In genomic region chr19:34172661-34173144, GRCh38 we compare ENCODE assay signal across 8 cellular contexts. TPM values are rescaled to one million over a fixed set of nuclear protein-coding genes. Genes with fewer than 3 reads are reported as not detected.
DNase-seq lines count a peak whose midpoint lies in the region; ATAC-seq lines count a peak whose summit lies in the region.

No MANE protein-coding gene starts in this region.

- H3K4me3 ChIP-seq in SJSA1 (peak overlapping the region; percentile 100), muscle layer of colon (ENCODE audit: low read depth in 1 of 2, low read length in 2 of 2) (peak overlapping the region; percentile 85 to 87), urinary bladder (ENCODE audit: low read depth, low read length) (peak overlapping the region; percentile 92)

- ATAC-seq in HG02970 (IDR thresholded peaks at IDR 0.05; ENCODE audit: low FRiP score, unreplicated experiment), result peak; percentile 40
- no peak for ATAC-seq in effector memory CD8-positive, alpha-beta T cell (replicated peaks)

- H3K27me3 Mint-ChIP-seq in effector memory CD8-positive, alpha-beta T cell, result no peaks in the 10 kb centered on the region

- peak in 3 of 4 experiments; percentile 7 to 13 (median 7) for DNase-seq in stimulated activated CD4-positive, alpha-beta T cell treated with anti-CD3 and anti-CD28 coated beads, Interleukin-1b, Interleukin-23, amount 100 ng/mL, for 24 hours (ENCODE audit: low read depth in 4 of 4, low spot score in 1 of 4)
- no peak for DNase-seq in stimulated activated CD4-positive, alpha-beta T cell treated with anti-CD3 and anti-CD28 coated beads, Interleukin-15, amount 100 ng/mL, for 24 hours
- DNase-seq in SJSA1 (ENCODE audit: low read depth in 1 of 2, low spot score in 2 of 2) (peak in 1 of 2 experiments; percentile 78), OCI-M2 (lab: John Stamatoyannopoulos, UW; ENCODE audit: unreplicated experiment) (no peak)
- DNase-seq in effector memory CD8-positive, alpha-beta T cell, result peak in 2 of 3 experiments; percentile 21 to 43

- H3K27ac ChIP-seq in SJSA1 (peak overlapping the region; percentile 96), muscle layer of colon (ENCODE audit: low read depth, low read length) (peak overlapping the region; percentile 99), urinary bladder (ENCODE audit: low read depth) (peak overlapping the region; percentile 97)

- H3K27ac Mint-ChIP-seq in effector memory CD8-positive, alpha-beta T cell, result peak overlapping the region; percentile 90 to 94

- H3K9me3 ChIP-seq in SJSA1 (replicated peaks) (no peaks in the 10 kb centered on the region), muscle layer of colon (ENCODE audit: low read length) (no peaks in the 10 kb centered on the region)

- H3K36me3 Mint-ChIP-seq in effector memory CD8-positive, alpha-beta T cell (ENCODE audit: insufficient read depth), result peaks cover 53% of the 10 kb centered on the region

- peaks cover 29% of the 10 kb centered on the region for H3K4me1 ChIP-seq in SJSA1 (replicated peaks)
- H3K4me1 ChIP-seq in muscle layer of colon (ENCODE audit: insufficient read depth, low read length), result peaks cover 44% of the 10 kb centered on the region
- peaks cover 4% of the 10 kb centered on the region for H3K4me1 ChIP-seq in urinary bladder (ENCODE audit: insufficient read depth)

- peak overlapping the region; percentile 95 for H3K4me3 Mint-ChIP-seq in effector memory CD8-positive, alpha-beta T cell

- WGBS in urinary bladder, result under 1% methylated on average over 55 of the region's 55 CpGs

- H3K27me3 ChIP-seq in SJSA1 (replicated peaks), result no peaks in the 10 kb centered on the region
- H3K27me3 ChIP-seq in muscle layer of colon (ENCODE audit: control insufficient read depth in 1 of 2, insufficient read depth in 2 of 2, low read length in 2 of 2), result no peaks in the 10 kb centered on the region

- H3K9ac ChIP-seq in muscle layer of colon (ENCODE audit: low read length), result peak overlapping the region; percentile 94

- H3K36me3 ChIP-seq in SJSA1, result peaks cover 34% of the 10 kb centered on the region
- no peaks in the 10 kb centered on the region for H3K36me3 ChIP-seq in muscle layer of colon (ENCODE audit: insufficient read depth, low read length)
- no peaks in the 10 kb centered on the region for H3K36me3 ChIP-seq in urinary bladder (ENCODE audit: insufficient read depth)

- H3K9me3 Mint-ChIP-seq in effector memory CD8-positive, alpha-beta T cell, result no peaks in the 10 kb centered on the region

- H3K4me1 Mint-ChIP-seq in effector memory CD8-positive, alpha-beta T cell (ENCODE audit: low read depth in 2 of 2), result peaks cover 32 to 44% of the 10 kb centered on the region in 2 donors

RNA-seq across cellular contexts. Expression of gene LSM14A, which starts 0.4 kb away (rescaled TPM):
- 33.5 and 61.4 TPM in 2 replicates for total RNA-seq in SJSA1 (2014; rRNA removed; shearing (Covaris generic))
- 133 TPM for total RNA-seq in urinary bladder
- polyA plus RNA-seq in urinary bladder, result 130 TPM

Comparison
In these comparisons a context has a peak if more than half of its experiments do, and no peak if none do; other contexts are left out.
1. DNase-seq: peak in stimulated activated CD4-positive, alpha-beta T cell treated with anti-CD3 and anti-CD28 coated beads, Interleukin-1b, Interleukin-23, amount 100 ng/mL, for 24 hours (3 of 4) and effector memory CD8-positive, alpha-beta T cell (2 of 3); none in stimulated activated CD4-positive, alpha-beta T cell treated with anti-CD3 and anti-CD28 coated beads, Interleukin-15, amount 100 ng/mL, for 24 hours (single experiment) and OCI-M2 (single experiment).
2. Peak in every context shown above with its lines, with median percentiles within 50 percentile points of each other: H3K27ac ChIP-seq and H3K4me3 ChIP-seq.